8 cellular contexts compared by ENCODE assay signal in the genomic region with DNA sequence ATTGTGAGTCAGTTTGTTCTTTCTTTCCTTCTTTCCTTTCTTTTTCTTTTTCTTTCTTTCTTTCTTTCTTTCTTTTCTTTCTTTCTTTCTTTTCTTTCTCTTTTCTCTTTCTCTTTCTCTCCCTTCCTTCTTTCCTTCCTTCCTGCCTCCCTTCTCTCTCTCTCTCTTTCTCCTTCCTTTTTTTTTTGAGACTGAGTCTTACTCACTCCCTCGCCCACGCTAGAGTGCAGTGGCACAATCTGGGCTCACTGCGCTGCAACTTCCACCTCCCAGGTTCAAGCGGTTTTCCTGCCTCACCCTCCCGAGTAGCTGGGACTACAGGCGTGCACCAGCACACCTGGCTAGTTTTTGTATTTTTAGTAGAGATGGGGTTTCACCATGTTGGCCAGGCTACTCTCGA. TPM values are rescaled to one million over a fixed set of nuclear protein-coding genes. Genes with fewer than 3 reads are reported as not detected.
DNase-seq lines count a peak whose midpoint lies in the region; ATAC-seq, FAIRE-seq and TF ChIP-seq lines count a peak whose summit lies in the region.
"Not testable (repeated sequence)": the region's sequence is repeated elsewhere in the genome, so short reads cannot be mapped to it uniquely, and the experiment has no call there.

No MANE protein-coding gene starts in this region.

- H3K9me2 ChIP-seq in MM.1S (replicated peaks; ENCODE audit: insufficient read depth, low read length), result not testable (repeated sequence)

- H3K4me1 ChIP-seq in MM.1S (ENCODE audit: low read length), result not testable (repeated sequence)
- peaks cover 23% of the 10 kb centered on the region for H3K4me1 ChIP-seq in OCI-LY3 (ENCODE audit: low read length)
- H3K4me1 ChIP-seq in GM12878 (ENCODE audit: control insufficient read depth, insufficient read depth, low read length), result peaks cover 27% of the 10 kb centered on the region
- peaks cover 28% of the 10 kb centered on the region for H3K4me1 ChIP-seq in upper lobe of right lung

- H3K27me3 Mint-ChIP-seq in memory B cell, result not testable (repeated sequence)

- H3K4me1 Mint-ChIP-seq in memory B cell, result peaks cover 17% of the 10 kb centered on the region

- POLR2A ChIA-PET in GM12878 (lab: Charles Lee), result not testable (repeated sequence)

- H2AFZ ChIP-seq in MM.1S (ENCODE audit: low read length), result peak overlapping the region; percentile 62
- H2AFZ ChIP-seq in OCI-LY3 (ENCODE audit: low read depth, low read length); GM12878 (ENCODE audit: control insufficient read depth, low read depth, low read length): not testable (repeated sequence)

- RAD21 ChIA-PET in GM12878 (lab: Charles Lee; ENCODE audit: unreplicated experiment), result interaction anchor here (1.2 kb wide), 1 partner anchor 45 kb away, joined by 3 read pairs; no protein-coding TSS in a partner anchor

- H3K27ac Mint-ChIP-seq in memory B cell, result peak overlapping the region; percentile 88

- not testable (repeated sequence) for H4K20me1 ChIP-seq in MM.1S (ENCODE audit: insufficient read depth, low read length); GM12878 (ENCODE audit: control insufficient read depth, insufficient read depth)
- peaks cover 14% of the 10 kb centered on the region for H4K20me1 ChIP-seq in OCI-LY3 (ENCODE audit: insufficient read depth, low read length)

- not testable (repeated sequence) for BruUV-seq in GM12878 (replicated peaks; lab: Mats Ljungman, UMichigan)

- not testable (repeated sequence) for TF ChIP-seq POLR2A in GM12878 (IDR thresholded peaks at IDR 0.05; ENCODE audit: low read depth, low read length)

- peak overlapping the region; percentile 64 for H3K4me3 Mint-ChIP-seq in memory B cell

- H3K4me2 ChIP-seq in MM.1S (ENCODE audit: low read depth, low read length) (peak overlapping the region; percentile 91), OCI-LY3 (ENCODE audit: low read length) (peak overlapping the region; percentile 92), GM12878 (ENCODE audit: control insufficient read depth, insufficient read depth) (peak overlapping the region; percentile 96)

- in situ Hi-C loops in GM12878 (cut with MboI), result not testable (repeated sequence)

- DNase-seq in CD1c-positive myeloid dendritic cell (ENCODE audit: extremely low spot score) (peak; percentile 73), GM12865 (ENCODE audit: low read depth) (peak; percentile 13), MM.1S (peak; percentile 39), upper lobe of right lung (peak; percentile 76)
- not testable (repeated sequence) for DNase-seq in GM12878 (ENCODE audit: low read depth, low spot score); memory B cell (ENCODE audit: low spot score in 2 of 2)

- H3K79me2 ChIP-seq in MM.1S (ENCODE audit: low read length), result peaks cover 28% of the 10 kb centered on the region
- H3K79me2 ChIP-seq in OCI-LY3 (ENCODE audit: low read length), result peaks cover 20% of the 10 kb centered on the region
- H3K79me2 ChIP-seq in GM12878 (ENCODE audit: control insufficient read depth, insufficient read depth, low read length), result peaks cover 29% of the 10 kb centered on the region

- H3K27me3 ChIP-seq in MM.1S (replicated peaks; ENCODE audit: insufficient read depth, low read length); OCI-LY3 (ENCODE audit: low read depth, low read length); GM12878 (replicated peaks in 1 of 2; ENCODE audit: control insufficient read depth in 2 of 2, insufficient read depth in 2 of 2, low read length in 1 of 2); upper lobe of right lung: not testable (repeated sequence)

- H3K27ac ChIP-seq in MM.1S (ENCODE audit: low read length) (peak overlapping the region; percentile 87), VCaP (peak overlapping the region; percentile 89), GM12878 (ENCODE audit: control insufficient read depth, insufficient read depth) (peak overlapping the region; percentile 72)
- H3K27ac ChIP-seq in OCI-LY3 (ENCODE audit: low read length); upper lobe of right lung: not testable (repeated sequence)

- H3K9ac ChIP-seq in MM.1S (ENCODE audit: low read length), result peak overlapping the region; percentile 92; the same call in 1 of the 2 replicates
- H3K9ac ChIP-seq in OCI-LY3 (ENCODE audit: low read length); GM12878 (ENCODE audit: control insufficient read depth, insufficient read depth, low read length): not testable (repeated sequence)

- not testable (repeated sequence) for H3K36me3 Mint-ChIP-seq in memory B cell

- FAIRE-seq in GM12878 (lab: Jason Lieb, UNC), result not testable (repeated sequence)

- TF ChIP-seq EP300 in GM12878 (IDR thresholded peaks at IDR 0.05; ENCODE audit: borderline replicate concordance in 1 of 2, control insufficient read depth in 1 of 2, low read depth in 2 of 2, low read length in 2 of 2), result not testable (repeated sequence)

- CTCF ChIA-PET in GM12878 (lab: Yijun Ruan, JAX), result interaction anchor here (0.7 to 1.4 kb wide), 2 partner anchors 9 to 460 kb away, joined by 3 to 4 read pairs; no protein-coding TSS in a partner anchor

- intact Hi-C loops in GM12878 (cut with micrococcal nuclease; ENCODE audit: unreplicated experiment), result loop anchor here (2.0 to 10.0 kb wide), 2 partner anchors 63 to 281 kb away; a partner anchor contains a TSS
- intact Hi-C loops in upper lobe of right lung (cut with DNase I), result not testable (repeated sequence)

- not testable (repeated sequence) for ATAC-seq in GM12878; memory B cell (ENCODE audit: low read depth); upper lobe of right lung

- H3K36me3 ChIP-seq in MM.1S (replicated peaks; ENCODE audit: insufficient read depth, low read length); OCI-LY3 (replicated peaks; ENCODE audit: low read depth, low read length); GM12878 (ENCODE audit: control insufficient read depth in 2 of 2, insufficient read depth in 2 of 2, low read length in 1 of 2); upper lobe of right lung: not testable (repeated sequence)

- WGBS in GM12878 (ENCODE audit: insufficient coverage, insufficient replicate concordance, low lambda C conversion rate, missing lambda C conversion rate), result 1% methylated on average over 7 of the region's 7 CpGs

- not testable (repeated sequence) for H3K9me3 ChIP-seq in MM.1S (replicated peaks; ENCODE audit: insufficient read depth, low read length); OCI-LY3 (ENCODE audit: insufficient read depth, low read length); GM12878 (replicated peaks; ENCODE audit: control insufficient read depth, insufficient read depth, low read length); upper lobe of right lung

- H3F3A ChIP-seq in MM.1S (ENCODE audit: insufficient read depth, low read length), result peaks cover 28% of the 10 kb centered on the region

- SMC1A ChIA-PET in GM12878 (lab: Charles Lee; ENCODE audit: uncharacterized antibody, unreplicated experiment), result interaction anchor here (0.7 to 1.2 kb wide), 2 partner anchors 11 to 44 kb away, joined by 3 read pairs; no protein-coding TSS in a partner anchor

- TF ChIP-seq CTCF in GM12865 (IDR thresholded peaks at IDR 0.05; ENCODE audit: insufficient read depth, low read depth, low read length, missing control alignments); MM.1S (IDR thresholded peaks at IDR 0.05; ENCODE audit: low read length); OCI-LY3 (IDR thresholded peaks at IDR 0.05; ENCODE audit: low read depth, low read length); VCaP (conservative IDR thresholded peaks at IDR 0.05); GM12878 (IDR thresholded peaks at IDR 0.05 in 2 of 3, conservative IDR thresholded peaks at IDR 0.05 in 1 of 3; ENCODE audit: control insufficient read depth in 2 of 3, extremely low read depth in 1 of 3, insufficient read depth in 1 of 3, low read depth in 3 of 3, low read length in 3 of 3); upper lobe of right lung (IDR thresholded peaks at IDR 0.05): not testable (repeated sequence)

- not testable (repeated sequence) for TF ChIP-seq RAD21 in GM12878 (IDR thresholded peaks at IDR 0.05; ENCODE audit: insufficient read depth, low read depth, low read length)

- H3K9me3 Mint-ChIP-seq in memory B cell, result not testable (repeated sequence)

- H3K4me3 ChIP-seq in GM12865 (ENCODE audit: low read depth, low read length) (peak overlapping the region; percentile 37), MM.1S (ENCODE audit: low read length) (peak overlapping the region; percentile 91), OCI-LY3 (ENCODE audit: low read length) (peak overlapping the region; percentile 95), GM12878 (peak overlapping the region; percentile 53)
- H3K4me3 ChIP-seq in upper lobe of right lung, result not testable (repeated sequence)

TF ChIP-seq in GM12878, 131 proteins besides CTCF, POLR2A, EP300 and RAD21 (continues in another document):
- peak; percentile 28; the same call in 1 of the 2 replicates for TF ChIP-seq EED (IDR thresholded peaks at IDR 0.05; ENCODE audit: low read depth)

RNA-seq across cellular contexts. Expression of a gene that starts 1.8 kb away (rescaled TPM):
- 17.8 and 18.0 TPM in 2 replicates for total RNA-seq in GM12878 (2013; cell fraction: nucleolus; rRNA removed)
- total RNA-seq in GM12878 (2014; rRNA removed) (36.6 and 42.0 TPM in 2 replicates), GM12878 (2014; rRNA removed; fragmentation: Illumina TruSeq; extraction: Trizol) (34.9 and 35.4 TPM in 2 replicates), GM12878 (2021) (29.8 and 32.1 TPM in 2 replicates), upper lobe of right lung (94.0 TPM)
- 17.2 TPM for polyA plus RNA-seq in GM12878 (2011; ENCODE audit: low read depth)
- polyA plus RNA-seq in GM12878 (2011; rRNA removed) (37.5 and 44.2 TPM in 2 replicates), GM12878 (2014; fragmentation: Illumina TruSeq; extraction: Trizol) (40.1 and 43.6 TPM in 2 replicates), GM12878 (2014; fragmentation: Nextera tagmentation; extraction: Ambion mirVana) (10 to 100 TPM in 1 of 2 experiments, 1 to 10 TPM in 1; 9.5 to 14.5 TPM), GM12878 (2014; rRNA removed) (34.9 and 35.2 TPM in 2 replicates), GM12878 (2016; fragmentation: Nextera tagmentation; extraction: Ambion mirVana) (10 to 100 TPM; 22.1 to 22.8 TPM)
- 16.2 and 25.1 TPM in 2 replicates for polyA plus RNA-seq in GM12878 (2011; cell fraction: cytosol; rRNA removed)
- polyA plus RNA-seq in GM12878 (2011; cell fraction: nucleus; rRNA removed), result 10.8 and 11.7 TPM in 2 replicates
- 24.6 and 27.9 TPM in 2 replicates for polyA plus RNA-seq in GM12878 (2012)
- 56.9 and 59.0 TPM in 2 replicates for polyA minus RNA-seq in GM12878 (2011; rRNA and poly(A)+ RNA removed)
- 12.0 and 18.6 TPM in 2 replicates for polyA minus RNA-seq in GM12878 (2011; cell fraction: cytosol; rRNA and poly(A)+ RNA removed)
- 3.4 and 5.3 TPM in 2 replicates for polyA minus RNA-seq in GM12878 (2011; cell fraction: nucleus; rRNA and poly(A)+ RNA removed)
